In the genomic region with DNA sequence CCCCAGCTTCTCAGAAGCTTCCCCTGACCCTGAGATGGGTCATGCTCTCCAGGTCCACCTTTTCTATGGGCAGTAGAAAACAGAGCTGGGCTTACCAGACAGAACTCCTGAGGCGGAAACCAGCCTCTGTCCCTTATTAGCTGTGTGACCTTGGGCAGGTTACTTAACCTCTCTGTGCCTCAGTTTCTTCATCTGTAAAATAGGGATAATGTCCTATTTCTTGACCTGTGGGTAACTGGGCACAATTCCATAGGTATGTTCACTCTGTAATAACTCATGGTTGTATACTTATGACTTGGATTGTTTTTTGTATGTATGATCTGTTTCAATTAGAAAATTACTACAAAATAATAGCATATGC, we compare ENCODE assay signal across 17 cellular contexts. TPM values are rescaled to one million over a fixed set of nuclear protein-coding genes. Genes with fewer than 3 reads are reported as not detected.
DNase-seq lines count a peak whose midpoint lies in the region; ATAC-seq and TF ChIP-seq lines count a peak whose summit lies in the region.
"Had no signal": no experiment of that assay in that cellular context is flagged by ENCODE, and none has a peak within 500 bp of the region (broad histone marks: within the 10 kb centered on the region; RNA-seq: fewer than 3 reads in every experiment).

No MANE protein-coding gene starts in this region.

- H3K9me3 ChIP-seq in right atrium auricular region (no peaks in the 10 kb centered on the region), right cardiac atrium (ENCODE audit: control insufficient read depth, low read length) (no peaks in the 10 kb centered on the region)

- intact Hi-C loops in right cardiac atrium (cut with DNase I): no loop called here

- H3K27me3 ChIP-seq in right atrium auricular region: no peaks in the 10 kb centered on the region
- H3K27me3 ChIP-seq in right cardiac atrium (ENCODE audit: control insufficient read depth, insufficient read depth): no peaks in the 10 kb centered on the region

- TF ChIP-seq CTCF in right atrium auricular region (IDR thresholded peaks at IDR 0.05) (no peak), WTC11 (IDR thresholded peaks at IDR 0.05) (no peak)

- H3K27me3 Mint-ChIP-seq in WTC11 (ENCODE audit: low read depth) (no peaks in the 10 kb centered on the region), memory B cell (no peaks in the 10 kb centered on the region)

- H3K4me1 Mint-ChIP-seq in WTC11: no peaks in the 10 kb centered on the region
- H3K4me1 Mint-ChIP-seq in memory B cell: peaks cover 30% of the 10 kb centered on the region

- POLR2A ChIA-PET in WTC11 (lab: Charles Lee): no interaction called here

- WGBS in right cardiac atrium: 93% methylated on average over 1 of the region's 1 CpG

- no peaks in the 10 kb centered on the region for H3K36me3 Mint-ChIP-seq in WTC11
- peaks cover 3% of the 10 kb centered on the region for H3K36me3 Mint-ChIP-seq in memory B cell
- peaks cover 14 to 22% of the 10 kb centered on the region in 2 donors for H3K36me3 Mint-ChIP-seq in activated naive CD4-positive, alpha-beta T cell treated with anti-CD3 and anti-CD28 coated beads, Interleukin-2, amount 50 U/mL, for 72 hours

- CTCF ChIA-PET in WTC11 (lab: Charles Lee): interaction anchor here (1.0 to 2.7 kb wide), 4 partner anchors 25 to 50 kb away, joined by 3 to 16 read pairs (median 9); no protein-coding TSS in a partner anchor

- DNase-seq in right atrium auricular region (ENCODE audit: low spot score) (no peak), right cardiac atrium (no peak), WTC11 (ENCODE audit: low spot score) (no peak), memory B cell (ENCODE audit: low spot score in 2 of 2) (no peak), COR-L47 (lab: John Stamatoyannopoulos, UW) (no peak)
- DNase-seq in activated naive CD4-positive, alpha-beta T cell treated with anti-CD3 and anti-CD28 coated beads, Interleukin-2, amount 50 U/mL, for 72 hours (ENCODE audit: low spot score in 2 of 2): no peak
- DNase-seq: GOT3, NCI-H1105 treated with DMSO at 0.1 percent for 48 hours, NCI-H1694, NCI-H2081 treated with DMSO at 0.1 percent for 48 hours, NCI-H510A, NCI-H774, Right ventricle myocardium superior had no signal

- H3K4me1 ChIP-seq in right atrium auricular region (peaks cover 0 to 40% of the 10 kb centered on the region in 2 donors), right cardiac atrium (ENCODE audit: control insufficient read depth, insufficient read depth, low read length) (peaks cover 13% of the 10 kb centered on the region)

- H3K27ac Mint-ChIP-seq in WTC11 (no peak overlapping the region), memory B cell (peak overlapping the region; percentile 15)
- peak overlapping the region in 1 of 2 donors; percentile 87 for H3K27ac Mint-ChIP-seq in activated naive CD4-positive, alpha-beta T cell treated with anti-CD3 and anti-CD28 coated beads, Interleukin-2, amount 50 U/mL, for 72 hours

- H3K4me3 ChIP-seq in right atrium auricular region: no peak overlapping the region
- H3K4me3 ChIP-seq in right cardiac atrium (ENCODE audit: low read length): no peak overlapping the region

- no peak for ATAC-seq in right cardiac atrium
- no peak for ATAC-seq in WTC11
- ATAC-seq in memory B cell (ENCODE audit: low read depth): no peak
- no peak for ATAC-seq in GM19023 (IDR thresholded peaks at IDR 0.05; ENCODE audit: unreplicated experiment)
- ATAC-seq in activated naive CD4-positive, alpha-beta T cell treated with anti-CD3 and anti-CD28 coated beads, Interleukin-2, amount 50 U/mL, for 72 hours: no peak

- H3K9me3 Mint-ChIP-seq in WTC11 (peaks cover 6% of the 10 kb centered on the region), memory B cell (peaks cover 5% of the 10 kb centered on the region)
- no peaks in the 10 kb centered on the region for H3K9me3 Mint-ChIP-seq in activated naive CD4-positive, alpha-beta T cell treated with anti-CD3 and anti-CD28 coated beads, Interleukin-2, amount 50 U/mL, for 72 hours

- H3K27ac ChIP-seq in right atrium auricular region: peak overlapping the region; percentile 29 to 64
- H3K27ac ChIP-seq in right cardiac atrium (ENCODE audit: low read length): no peak overlapping the region
- peak overlapping the region; percentile 40 for H3K27ac ChIP-seq in temporal lobe (ENCODE audit: low read depth, low read length)
- H3K27ac ChIP-seq: C4-2B had no signal

- no peaks in the 10 kb centered on the region for H3K36me3 ChIP-seq in right atrium auricular region

- H3K4me3 Mint-ChIP-seq in WTC11 (no peak overlapping the region), memory B cell (no peak overlapping the region)

TF ChIP-seq in WTC11, 78 proteins besides CTCF, POLR2A, EP300 and RAD21:
- TF ChIP-seq KAT7 (CRISPR knock-in tag; IDR thresholded peaks at IDR 0.05; ENCODE audit: borderline replicate concordance) (no peak), GTF2I (CRISPR knock-in tag; conservative IDR thresholded peaks at IDR 0.05) (peak; percentile 46; the same call in 1 of the 2 replicates), SMAD4 (CRISPR knock-in tag; IDR thresholded peaks at IDR 0.05) (no peak), FOXJ3 (CRISPR knock-in tag; IDR thresholded peaks at IDR 0.05; ENCODE audit: borderline replicate concordance) (no peak), FOXP1 (CRISPR knock-in tag; IDR thresholded peaks at IDR 0.05; ENCODE audit: borderline replicate concordance) (no peak)
- TF ChIP-seq, protein P1, sequence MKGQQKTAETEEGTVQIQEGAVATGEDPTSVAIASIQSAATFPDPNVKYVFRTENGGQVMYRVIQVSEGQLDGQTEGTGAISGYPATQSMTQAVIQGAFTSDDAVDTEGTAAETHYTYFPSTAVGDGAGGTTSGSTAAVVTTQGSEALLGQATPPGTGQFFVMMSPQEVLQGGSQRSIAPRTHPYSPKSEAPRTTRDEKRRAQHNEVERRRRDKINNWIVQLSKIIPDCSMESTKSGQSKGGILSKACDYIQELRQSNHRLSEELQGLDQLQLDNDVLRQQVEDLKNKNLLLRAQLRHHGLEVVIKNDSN (CRISPR knock-in tag; IDR thresholded peaks at IDR 0.05): no peak
- TF ChIP-seq, protein P2, sequence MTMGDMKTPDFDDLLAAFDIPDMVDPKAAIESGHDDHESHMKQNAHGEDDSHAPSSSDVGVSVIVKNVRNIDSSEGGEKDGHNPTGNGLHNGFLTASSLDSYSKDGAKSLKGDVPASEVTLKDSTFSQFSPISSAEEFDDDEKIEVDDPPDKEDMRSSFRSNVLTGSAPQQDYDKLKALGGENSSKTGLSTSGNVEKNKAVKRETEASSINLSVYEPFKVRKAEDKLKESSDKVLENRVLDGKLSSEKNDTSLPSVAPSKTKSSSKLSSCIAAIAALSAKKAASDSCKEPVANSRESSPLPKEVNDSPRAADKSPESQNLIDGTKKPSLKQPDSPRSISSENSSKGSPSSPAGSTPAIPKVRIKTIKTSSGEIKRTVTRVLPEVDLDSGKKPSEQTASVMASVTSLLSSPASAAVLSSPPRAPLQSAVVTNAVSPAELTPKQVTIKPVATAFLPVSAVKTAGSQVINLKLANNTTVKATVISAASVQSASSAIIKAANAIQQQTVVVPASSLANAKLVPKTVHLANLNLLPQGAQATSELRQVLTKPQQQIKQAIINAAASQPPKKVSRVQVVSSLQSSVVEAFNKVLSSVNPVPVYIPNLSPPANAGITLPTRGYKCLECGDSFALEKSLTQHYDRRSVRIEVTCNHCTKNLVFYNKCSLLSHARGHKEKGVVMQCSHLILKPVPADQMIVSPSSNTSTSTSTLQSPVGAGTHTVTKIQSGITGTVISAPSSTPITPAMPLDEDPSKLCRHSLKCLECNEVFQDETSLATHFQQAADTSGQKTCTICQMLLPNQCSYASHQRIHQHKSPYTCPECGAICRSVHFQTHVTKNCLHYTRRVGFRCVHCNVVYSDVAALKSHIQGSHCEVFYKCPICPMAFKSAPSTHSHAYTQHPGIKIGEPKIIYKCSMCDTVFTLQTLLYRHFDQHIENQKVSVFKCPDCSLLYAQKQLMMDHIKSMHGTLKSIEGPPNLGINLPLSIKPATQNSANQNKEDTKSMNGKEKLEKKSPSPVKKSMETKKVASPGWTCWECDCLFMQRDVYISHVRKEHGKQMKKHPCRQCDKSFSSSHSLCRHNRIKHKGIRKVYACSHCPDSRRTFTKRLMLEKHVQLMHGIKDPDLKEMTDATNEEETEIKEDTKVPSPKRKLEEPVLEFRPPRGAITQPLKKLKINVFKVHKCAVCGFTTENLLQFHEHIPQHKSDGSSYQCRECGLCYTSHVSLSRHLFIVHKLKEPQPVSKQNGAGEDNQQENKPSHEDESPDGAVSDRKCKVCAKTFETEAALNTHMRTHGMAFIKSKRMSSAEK (CRISPR knock-in tag; IDR thresholded peaks at IDR 0.05; ENCODE audit: borderline replicate concordance): no peak

RNA-seq across cellular contexts. Expression of a gene that starts 57.1 kb away (rescaled TPM):
- under 1 TPM in 1 of 2 donors, not detected in 1; 0.78 TPM for total RNA-seq in right atrium auricular region
- under 1 TPM; 0.31 to 0.56 (median 0.38) TPM for total RNA-seq in right cardiac atrium
- 0.07 TPM for polyA plus RNA-seq in right cardiac atrium
- total RNA-seq in WTC11 (2021): 0.33 to 0.39 TPM in 2 of 3 replicates, not detected in the other
- not detected for total RNA-seq in temporal lobe
- total RNA-seq in activated naive CD4-positive, alpha-beta T cell treated with anti-CD3 and anti-CD28 coated beads, Interleukin-2, amount 50 U/mL, for 72 hours: not detected
- total RNA-seq: A673 had no signal
